ENCODE assay signal across 1 cellular context in the genomic region with DNA sequence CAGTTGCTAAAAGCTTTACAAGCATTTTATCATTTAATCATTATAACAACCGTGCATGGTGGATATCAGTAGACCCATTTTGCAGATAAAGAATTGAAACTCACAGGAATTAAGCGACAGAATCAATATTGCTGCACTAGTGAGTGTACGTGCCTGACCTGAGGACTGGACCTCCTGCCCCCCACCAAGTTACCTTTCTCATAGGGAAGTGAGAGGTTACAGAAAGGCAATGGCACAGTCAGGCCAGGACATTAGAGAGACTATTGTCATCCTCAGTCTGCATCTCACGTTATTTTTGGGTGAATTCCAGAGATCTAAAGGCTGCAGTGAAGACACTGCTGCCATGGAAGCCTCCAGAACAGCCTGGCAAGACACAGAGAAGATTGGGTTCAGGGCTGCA.
TF ChIP-seq lines count a peak whose summit lies in the region.

No MANE protein-coding gene starts in this region.

TF ChIP-seq in GM12878, 131 proteins besides CTCF, POLR2A, EP300 and RAD21 (continued from another document):
- TF ChIP-seq NFIC (IDR thresholded peaks at IDR 0.05; ENCODE audit: low read depth, low read length) (0 out of 2 replicates have a peak, but pooled peaks have one; percentile 30), POU2F2 (IDR thresholded peaks at IDR 0.05; ENCODE audit: borderline replicate concordance, low read depth, low read length) (no peak), ASH2L (IDR thresholded peaks at IDR 0.05; ENCODE audit: borderline replicate concordance, low read depth) (no peak), DPF2 (IDR thresholded peaks at IDR 0.05) (peak; percentile 33; the same call in 1 of the 2 replicates), SUZ12 (IDR thresholded peaks at IDR 0.05; ENCODE audit: unreplicated experiment) (no peak)
- TF ChIP-seq, protein P1, sequence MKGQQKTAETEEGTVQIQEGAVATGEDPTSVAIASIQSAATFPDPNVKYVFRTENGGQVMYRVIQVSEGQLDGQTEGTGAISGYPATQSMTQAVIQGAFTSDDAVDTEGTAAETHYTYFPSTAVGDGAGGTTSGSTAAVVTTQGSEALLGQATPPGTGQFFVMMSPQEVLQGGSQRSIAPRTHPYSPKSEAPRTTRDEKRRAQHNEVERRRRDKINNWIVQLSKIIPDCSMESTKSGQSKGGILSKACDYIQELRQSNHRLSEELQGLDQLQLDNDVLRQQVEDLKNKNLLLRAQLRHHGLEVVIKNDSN (IDR thresholded peaks at IDR 0.05; ENCODE audit: borderline replicate concordance, extremely low read length, insufficient read depth, low read depth, low read length) = no peak
